In the genomic region with DNA sequence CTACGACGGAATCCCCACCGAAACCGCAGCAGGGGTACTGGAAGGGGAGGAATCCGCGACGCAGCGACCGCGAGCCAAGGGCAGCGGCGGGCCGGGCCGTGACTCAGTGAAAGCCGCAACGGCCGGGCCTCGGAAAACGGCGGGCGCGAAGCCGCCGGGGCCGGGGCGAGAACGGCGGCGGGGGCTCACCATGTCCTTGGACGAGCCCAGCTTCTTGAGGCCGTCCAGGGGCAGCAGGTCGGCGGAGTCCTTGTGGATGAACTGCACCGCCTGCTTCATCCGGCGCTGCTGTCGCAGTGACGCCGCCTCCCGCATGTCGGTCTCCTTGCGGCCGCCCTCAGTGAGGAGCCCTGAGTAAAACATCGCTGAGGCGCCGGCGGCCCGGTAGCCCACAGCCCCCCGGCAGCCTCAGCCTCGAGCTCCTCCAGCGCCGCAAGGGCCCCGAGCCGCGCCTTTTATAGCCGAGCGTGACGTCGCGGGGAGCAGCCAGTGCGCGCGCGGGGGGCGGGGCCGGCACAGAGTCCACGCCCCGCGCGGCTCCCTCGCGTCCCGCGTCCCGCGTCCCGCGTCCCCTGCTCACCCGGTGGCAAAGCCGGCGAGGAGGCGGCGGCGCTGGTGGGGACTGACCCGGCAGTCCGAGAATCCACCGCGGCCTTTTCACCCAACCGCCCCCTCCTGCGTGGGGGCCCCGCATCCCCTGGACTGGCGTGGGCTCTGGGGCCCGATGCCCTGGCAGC, we compare ENCODE assay signal across 8 cellular contexts. TPM values are rescaled to one million over a fixed set of nuclear protein-coding genes. Genes with fewer than 3 reads are reported as not detected.
DNase-seq lines count a peak whose midpoint lies in the region; ATAC-seq and TF ChIP-seq lines count a peak whose summit lies in the region.

A gene (minus strand): TSS at position 429 of the 737 bp plus-strand sequence. CDS start 66 bp downstream, at position 363.

- peaks cover 59% of the 10 kb centered on the region for H3K27me3 Mint-ChIP-seq in activated naive CD8-positive, alpha-beta T cell treated with anti-CD3 and anti-CD28 coated beads, Interleukin-2, amount 50 U/mL, for 24 hours

- TF ChIP-seq CTCF in heart left ventricle (IDR thresholded peaks at IDR 0.05), result no peak

- no peaks in the 10 kb centered on the region for H3K36me3 Mint-ChIP-seq in activated naive CD8-positive, alpha-beta T cell treated with anti-CD3 and anti-CD28 coated beads, Interleukin-2, amount 50 U/mL, for 24 hours (ENCODE audit: low read depth)

- no peak within 1 kb of the TSS for H3K18ac ChIP-seq in trophoblast cell (ENCODE audit: low read length)

- peak within 1 kb of the TSS; percentile 90 for H3K4me2 ChIP-seq in trophoblast cell (ENCODE audit: low read length)

- no peak within 1 kb of the TSS for H3K27ac ChIP-seq in HUES6 (ENCODE audit: low read depth, low read length)
- no peak within 1 kb of the TSS for H3K27ac ChIP-seq in heart left ventricle
- no peak within 1 kb of the TSS for H3K27ac ChIP-seq in trophoblast cell (ENCODE audit: low read depth, low read length)
- no peak within 1 kb of the TSS for H3K27ac ChIP-seq in thymus (ENCODE audit: low read depth)

- no peaks in the 10 kb centered on the region for H3K9me3 ChIP-seq in HUES6 (ENCODE audit: control insufficient read depth, insufficient read depth, low read depth, low read length)
- no peaks in the 10 kb centered on the region for H3K9me3 ChIP-seq in heart left ventricle
- peaks cover 7% of the 10 kb centered on the region for H3K9me3 ChIP-seq in trophoblast cell (ENCODE audit: insufficient read depth, low read depth, low read length)
- H3K9me3 ChIP-seq in thymus (ENCODE audit: control insufficient read depth), result no peaks in the 10 kb centered on the region

- no peak within 1 kb of the TSS for H2BK12ac ChIP-seq in trophoblast cell (ENCODE audit: low read length)

- H4K8ac ChIP-seq in trophoblast cell (ENCODE audit: low read depth, low read length), result peak within 1 kb of the TSS; percentile 4

- H3K79me1 ChIP-seq in trophoblast cell (ENCODE audit: low read length), result no peaks in the 10 kb centered on the region

- peak; percentile 30 for DNase-seq in GDM1 (lab: John Stamatoyannopoulos, UW)
- peak; percentile 82 for DNase-seq in T follicular helper cell (ENCODE audit: low read depth)
- peak; percentile 73 for DNase-seq in activated naive CD8-positive, alpha-beta T cell treated with anti-CD3 and anti-CD28 coated beads, Interleukin-2, amount 50 U/mL, for 24 hours
- DNase-seq in heart left ventricle, result peak; percentile 71 to 90 (median 74)
- DNase-seq in trophoblast cell, result peak; percentile 50 to 64

- H3K36me3 ChIP-seq in HUES6 (ENCODE audit: control insufficient read depth, insufficient read depth, low read length) (no peaks in the 10 kb centered on the region), heart left ventricle (no peaks in the 10 kb centered on the region), trophoblast cell (ENCODE audit: control insufficient read depth in 1 of 2, insufficient read depth in 2 of 2, low read length in 2 of 2) (no peaks in the 10 kb centered on the region), thymus (ENCODE audit: control insufficient read depth, insufficient read depth) (no peaks in the 10 kb centered on the region)

- H3K27ac Mint-ChIP-seq in activated naive CD8-positive, alpha-beta T cell treated with anti-CD3 and anti-CD28 coated beads, Interleukin-2, amount 50 U/mL, for 24 hours, result peak within 1 kb of the TSS; percentile 65

- peak within 1 kb of the TSS; percentile 81 for H2AFZ ChIP-seq in trophoblast cell (ENCODE audit: insufficient read depth, low read length, poor library complexity)

- H3K23ac ChIP-seq in trophoblast cell (ENCODE audit: low read length), result no peak within 1 kb of the TSS

- peak within 1 kb of the TSS; percentile 78 for H3K4me3 Mint-ChIP-seq in activated naive CD8-positive, alpha-beta T cell treated with anti-CD3 and anti-CD28 coated beads, Interleukin-2, amount 50 U/mL, for 24 hours

- H4K91ac ChIP-seq in trophoblast cell (ENCODE audit: low read depth, low read length), result no peak within 1 kb of the TSS

- no peak within 1 kb of the TSS for H3K14ac ChIP-seq in trophoblast cell (ENCODE audit: low read length)

- no peaks in the 10 kb centered on the region for H3K79me2 ChIP-seq in trophoblast cell (ENCODE audit: control insufficient read depth, insufficient read depth, low read length, poor library complexity)

- intact Hi-C loops in heart left ventricle (cut with DNase I), result no loop called here

- no peak within 1 kb of the TSS for H4K12ac ChIP-seq in trophoblast cell (ENCODE audit: low read depth, low read length)

- ATAC-seq in activated naive CD8-positive, alpha-beta T cell treated with anti-CD3 and anti-CD28 coated beads, Interleukin-2, amount 50 U/mL, for 24 hours, result peak; percentile 34
- ATAC-seq in heart left ventricle (peak in 3 of 4 donors; percentile 84 to 95 (median 87)), HG03442 (IDR thresholded peaks at IDR 0.05; ENCODE audit: unreplicated experiment) (no peak)

- peak within 1 kb of the TSS; percentile 67 for H3K4me3 ChIP-seq in HUES6 (ENCODE audit: low read depth, low read length)
- H3K4me3 ChIP-seq in heart left ventricle, result peak within 1 kb of the TSS; percentile 13 to 62 (median 48)
- H3K4me3 ChIP-seq in trophoblast cell (ENCODE audit: low read depth, low read length), result peak within 1 kb of the TSS; percentile 65
- peak within 1 kb of the TSS; percentile 47 for H3K4me3 ChIP-seq in thymus (ENCODE audit: low read length)

- no peaks in the 10 kb centered on the region for H3K9me3 Mint-ChIP-seq in activated naive CD8-positive, alpha-beta T cell treated with anti-CD3 and anti-CD28 coated beads, Interleukin-2, amount 50 U/mL, for 24 hours

- H2BK120ac ChIP-seq in trophoblast cell (ENCODE audit: insufficient read depth, low read length, poor library complexity), result no peak within 1 kb of the TSS

- H2AK5ac ChIP-seq in trophoblast cell (ENCODE audit: low read length), result no peak within 1 kb of the TSS

- peak within 1 kb of the TSS; percentile 53 for H3K9ac ChIP-seq in HUES6 (ENCODE audit: low read length)
- H3K9ac ChIP-seq in trophoblast cell (ENCODE audit: low read length), result no peak within 1 kb of the TSS

- 0 to 2% (median 1%) methylated on average over 14 to 93 of the region's 93 CpGs for WGBS in heart left ventricle, 4 donors
- no CpG with 5 or more reads among the region's 93 CpGs for WGBS in trophoblast cell (ENCODE audit: extremely low coverage, insufficient coverage, insufficient read length)
- under 1% methylated on average over 93 of the region's 93 CpGs for WGBS in thymus

- peaks cover 79% of the 10 kb centered on the region for H3K27me3 ChIP-seq in HUES6 (ENCODE audit: control insufficient read depth, insufficient read depth, low read length)
- H3K27me3 ChIP-seq in heart left ventricle, result peaks cover 0 to 44% (median 23%) of the 10 kb centered on the region in 9 donors
- H3K27me3 ChIP-seq in trophoblast cell (ENCODE audit: insufficient read depth, low read length), result peaks cover 29% of the 10 kb centered on the region
- peaks cover 30% of the 10 kb centered on the region for H3K27me3 ChIP-seq in thymus (ENCODE audit: control insufficient read depth, insufficient read depth)

- H3K4ac ChIP-seq in trophoblast cell (ENCODE audit: low read depth, low read length), result no peak within 1 kb of the TSS

- peaks cover 28% of the 10 kb centered on the region for H3K4me1 Mint-ChIP-seq in activated naive CD8-positive, alpha-beta T cell treated with anti-CD3 and anti-CD28 coated beads, Interleukin-2, amount 50 U/mL, for 24 hours

- H2BK5ac ChIP-seq in trophoblast cell (ENCODE audit: low read depth, low read length, poor library complexity), result no peak within 1 kb of the TSS

- H3K4me1 ChIP-seq in HUES6 (ENCODE audit: control insufficient read depth, insufficient read depth, low read length), result peaks cover 6% of the 10 kb centered on the region; the same call in 1 of the 2 replicates
- H3K4me1 ChIP-seq in heart left ventricle, result peaks cover 0 to 39% (median 16%) of the 10 kb centered on the region in 12 donors
- H3K4me1 ChIP-seq in trophoblast cell (ENCODE audit: control insufficient read depth in 1 of 2, insufficient read depth in 2 of 2, low read length in 2 of 2), result peaks cover 12 to 13% of the 10 kb centered on the region in 2 experiments
- peaks cover 18% of the 10 kb centered on the region for H3K4me1 ChIP-seq in thymus (ENCODE audit: control insufficient read depth, insufficient read depth, low read length)

- TF ChIP-seq POLR2A in heart left ventricle (IDR thresholded peaks at IDR 0.05), result no peak

RNA-seq across cellular contexts. Expression of the gene that starts here (rescaled TPM):
- 1 to 10 TPM in 4 of 9 donors, under 1 TPM in 5; 0.24 to 3.4 (median 0.63) TPM for total RNA-seq in heart left ventricle
- polyA plus RNA-seq in heart left ventricle (under 1 TPM; 0.23 to 0.26 TPM), thymus (0.80 TPM)
- polyA plus RNA-seq in trophoblast cell (2013), result 0.60 and 0.64 TPM in 2 replicates

Comparison
In these comparisons a context has a peak if more than half of its experiments do, and no peak if none do; other contexts are left out.
1. DNase-seq: peak in every context shown above with its lines; median percentile 82 in T follicular helper cell; 74 in heart left ventricle; 73 in activated naive CD8-positive, alpha-beta T cell treated with anti-CD3 and anti-CD28 coated beads, Interleukin-2, amount 50 U/mL, for 24 hours; 57 in trophoblast cell; 30 in GDM1.